Comparison of ENCODE assay signal across 14 cellular contexts in genomic region chr5:74945561-74946165, GRCh38.
A peak's percentile ranks its signal among the peaks of the same experiment; 100 is the strongest.
DNase-seq lines count a peak whose midpoint lies in the region; ATAC-seq and TF ChIP-seq lines count a peak whose summit lies in the region.
"Had no signal": no experiment of that assay in that cellular context is flagged by ENCODE, and none has a peak within 500 bp of the region (broad histone marks: within the 10 kb centered on the region; RNA-seq: fewer than 3 reads in every experiment).

No MANE protein-coding gene starts in this region.

- H3K27me3 ChIP-seq in mesenchymal stem cell (ENCODE audit: control insufficient read depth in 1 of 2, insufficient read depth in 1 of 2, low read length in 2 of 2) = peaks cover 0 to 6% of the 10 kb centered on the region in 2 experiments
- H3K27me3 ChIP-seq: left lung, SJSA1 had no signal

- intact Hi-C loops in left cardiac atrium (cut with DNase I) = no loop called here

- no peak overlapping the region for H3K14ac ChIP-seq in mesenchymal stem cell (ENCODE audit: low read length in 2 of 2)

- H3K4me3 ChIP-seq in mesenchymal stem cell (ENCODE audit: insufficient read depth in 1 of 2, low read depth in 1 of 2, low read length in 2 of 2) = no peak overlapping the region
- H3K4me3 ChIP-seq: left lung, SJSA1 had no signal

- H3K79me1 ChIP-seq in mesenchymal stem cell (replicated peaks; ENCODE audit: low read length, poor library complexity, severe bottlenecking) = no peaks in the 10 kb centered on the region

- no peak overlapping the region for H2AFZ ChIP-seq in mesenchymal stem cell (ENCODE audit: low read depth, low read length)

- no peak overlapping the region for H4K8ac ChIP-seq in mesenchymal stem cell (ENCODE audit: low read length)

- H3K4ac ChIP-seq in mesenchymal stem cell (ENCODE audit: low read depth in 1 of 2, low read length in 2 of 2) = no peak overlapping the region

- no peak overlapping the region for H3K4me2 ChIP-seq in mesenchymal stem cell (ENCODE audit: low read length, poor library complexity, severe bottlenecking)

- no peaks in the 10 kb centered on the region for H3K9me3 ChIP-seq in mesenchymal stem cell (ENCODE audit: control insufficient read depth, low read length)
- H3K9me3 ChIP-seq: left lung, SJSA1 had no signal

- no peak overlapping the region for H2BK120ac ChIP-seq in mesenchymal stem cell (ENCODE audit: low read depth, low read length)

- no peak overlapping the region for H2BK15ac ChIP-seq in mesenchymal stem cell (ENCODE audit: low read depth, poor library complexity, severe bottlenecking)

- H4K91ac ChIP-seq in mesenchymal stem cell (ENCODE audit: low read length) = no peak overlapping the region

- peak overlapping the region in 1 of 2 experiments; percentile 40 for H3K18ac ChIP-seq in mesenchymal stem cell (ENCODE audit: low read depth in 1 of 2, low read length in 2 of 2)

- peaks cover 12% of the 10 kb centered on the region for H3K4me1 ChIP-seq in mesenchymal stem cell (ENCODE audit: control insufficient read depth, insufficient read depth, low read depth, low read length)
- H3K4me1 ChIP-seq: left lung had no signal

- 44% methylated on average over 2 of the region's 4 CpGs for WGBS in mesenchymal stem cell

- H3K23ac ChIP-seq in mesenchymal stem cell (ENCODE audit: low read length in 2 of 2) = no peak overlapping the region

- peak overlapping the region; percentile 57 for H2AK5ac ChIP-seq in mesenchymal stem cell (ENCODE audit: low read length, severe bottlenecking)

- no peak overlapping the region for H3K9ac ChIP-seq in mesenchymal stem cell (ENCODE audit: low read length)

- peak; percentile 79 for ATAC-seq in GM18505 (IDR thresholded peaks at IDR 0.05; ENCODE audit: unreplicated experiment)
- ATAC-seq in GM21447 (IDR thresholded peaks at IDR 0.05; ENCODE audit: unreplicated experiment) = peak; percentile 80
- ATAC-seq in HG03565 (IDR thresholded peaks at IDR 0.05; ENCODE audit: unreplicated experiment) = peak; percentile 85
- ATAC-seq in left cardiac atrium = no peak
- ATAC-seq in HG03135 (IDR thresholded peaks at IDR 0.05; ENCODE audit: unreplicated experiment) = no peak
- ATAC-seq: HCT116, left lung, right cardiac atrium had no signal

- H2BK5ac ChIP-seq in mesenchymal stem cell (ENCODE audit: low read depth, low read length, poor library complexity, severe bottlenecking) = no peak overlapping the region

- no peak overlapping the region for H2BK12ac ChIP-seq in mesenchymal stem cell (ENCODE audit: low read length in 2 of 2)

- no peaks in the 10 kb centered on the region for H3K36me3 ChIP-seq in mesenchymal stem cell (ENCODE audit: control insufficient read depth in 1 of 2, insufficient read depth in 2 of 2, low read depth in 1 of 2, low read length in 2 of 2)
- H3K36me3 ChIP-seq: left lung, SJSA1 had no signal

- H3K27ac ChIP-seq in mesenchymal stem cell (ENCODE audit: low read length, poor library complexity, severe bottlenecking) = no peak overlapping the region
- H3K27ac ChIP-seq: left lung, SJSA1 had no signal

- TF ChIP-seq POLR2A in GM18505 (IDR thresholded peaks at IDR 0.05; ENCODE audit: borderline replicate concordance, extremely low read depth, insufficient read depth, insufficient read length) = no peak

- DNase-seq in mesenchymal stem cell (no peak), T1000 (lab: John Stamatoyannopoulos, UW) (no peak), AML-193 (lab: John Stamatoyannopoulos, UW) (no peak), left cardiac atrium (no peak)
- DNase-seq: activated effector memory CD4-positive, alpha-beta T cell treated with Interleukin-2 at 50 U/mL for 16 hours; left lung; NCI-H1048; right cardiac atrium had no signal

Comparison
In these comparisons a context has a peak if more than half of its experiments do, and no peak if none do; other contexts are left out.
1. ATAC-seq: peak in GM18505 (single experiment), GM21447 (single experiment) and HG03565 (single experiment); none in left cardiac atrium (0 of 2) and HG03135 (single experiment).